ENCODE assay signal across 8 cellular contexts in the genomic region with DNA sequence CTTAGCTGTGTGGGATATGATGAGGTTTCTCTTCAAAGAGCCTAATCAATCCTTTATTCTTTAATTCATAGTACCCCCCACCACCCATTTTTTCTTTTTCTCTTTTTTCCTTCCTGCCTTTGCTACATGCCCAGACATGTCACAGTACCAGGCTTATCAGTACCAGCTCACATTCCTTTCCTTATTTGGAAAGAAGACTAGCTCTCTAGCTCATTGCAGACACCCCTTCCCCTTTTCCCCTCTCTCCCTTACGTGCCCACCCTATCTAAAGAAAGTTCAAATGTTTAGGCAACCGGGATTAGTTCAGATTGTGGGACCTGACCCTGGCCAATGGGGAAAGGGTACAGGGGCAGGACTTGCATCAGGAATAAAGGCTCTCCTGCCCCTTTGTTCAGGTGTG.
DNase-seq lines count a peak whose midpoint lies in the region; ATAC-seq and TF ChIP-seq lines count a peak whose summit lies in the region.
"Not testable (repeated sequence)": the region's sequence is repeated elsewhere in the genome, so short reads cannot be mapped to it uniquely, and the experiment has no call there.

No MANE protein-coding gene starts in this region.

- not testable (repeated sequence) for H3K79me2 ChIP-seq in mammary epithelial cell (ENCODE audit: insufficient read depth, low read length)

- POLR2A ChIA-PET in activated CD8-positive, alpha-beta T cell treated with anti-CD3 and anti-CD28 coated beads, Interleukin-2, amount 10 ng/mL, durations not matched to agents 7 days and 5 days (lab: Charles Lee), result not testable (repeated sequence)

- H3K9me3 Mint-ChIP-seq in activated CD8-positive, alpha-beta T cell treated with anti-CD3 and anti-CD28 coated beads, Interleukin-2, amount 10 ng/mL, durations not matched to agents 7 days and 5 days (ENCODE audit: insufficient read depth); nephron: not testable (repeated sequence)

- not testable (repeated sequence) for TF ChIP-seq CTCF in mammary epithelial cell (conservative IDR thresholded peaks at IDR 0.05 in 1 of 2, IDR thresholded peaks at IDR 0.05 in 1 of 2; ENCODE audit: extremely low read depth in 1 of 2, insufficient read depth in 1 of 2, low read depth in 1 of 2, low read length in 2 of 2); esophagus muscularis mucosa (IDR thresholded peaks at IDR 0.05); nephron (IDR thresholded peaks at IDR 0.05; ENCODE audit: unreplicated experiment in 3 of 3)

- dilution Hi-C loops in mammary epithelial cell (cut with HindIII; ENCODE audit: low sequenced_read_pairs), result not testable (repeated sequence)

- not testable (repeated sequence) for TF ChIP-seq EP300 in esophagus muscularis mucosa (IDR thresholded peaks at IDR 0.05)

- peak overlapping the region; percentile 10 for H3K27ac Mint-ChIP-seq in activated CD8-positive, alpha-beta T cell treated with anti-CD3 and anti-CD28 coated beads, Interleukin-2, amount 10 ng/mL, durations not matched to agents 7 days and 5 days
- peak overlapping the region in 2 of 3 experiments; percentile 20 to 53 for H3K27ac Mint-ChIP-seq in nephron

- CTCF ChIA-PET in activated CD8-positive, alpha-beta T cell treated with anti-CD3 and anti-CD28 coated beads, Interleukin-2, amount 10 ng/mL, durations not matched to agents 7 days and 5 days (lab: Charles Lee); mammary epithelial cell (lab: Charles Lee; ENCODE audit: low non-redundant PET): not testable (repeated sequence)

- DNase-seq in EH (ENCODE audit: low read depth) (peak; percentile 12), NCI-H146 (lab: John Stamatoyannopoulos, UW) (peak; percentile 85), esophagus muscularis mucosa (ENCODE audit: extremely low spot score) (peak; percentile 29), kidney glomerular epithelial cell (lab: John Stamatoyannopoulos, UW) (peak; percentile 40), renal cortical epithelial cell (ENCODE audit: low read depth) (peak; percentile 16)
- DNase-seq in activated CD8-positive, alpha-beta T cell treated with anti-CD3 and anti-CD28 coated beads, Interleukin-2, amount 10 ng/mL, durations not matched to agents 7 days and 5 days; mammary epithelial cell: not testable (repeated sequence)

- H3K36me3 ChIP-seq in mammary epithelial cell (ENCODE audit: insufficient read depth, low read length); esophagus muscularis mucosa: not testable (repeated sequence)

- H3K4me2 ChIP-seq in mammary epithelial cell (ENCODE audit: insufficient read depth, low read depth, low read length), result not testable (repeated sequence)

- not testable (repeated sequence) for H3K9me3 ChIP-seq in mammary epithelial cell (replicated peaks; ENCODE audit: insufficient read depth, low read length); esophagus muscularis mucosa

- H3K4me3 Mint-ChIP-seq in activated CD8-positive, alpha-beta T cell treated with anti-CD3 and anti-CD28 coated beads, Interleukin-2, amount 10 ng/mL, durations not matched to agents 7 days and 5 days; nephron: not testable (repeated sequence)

- not testable (repeated sequence) for H4K20me1 ChIP-seq in mammary epithelial cell (ENCODE audit: insufficient read depth, low read length)

- WGBS in mammary epithelial cell (ENCODE audit: low coverage, missing lambda C conversion rate), result 80% methylated on average over 2 of the region's 2 CpGs
- 79% methylated on average over 2 of the region's 2 CpGs for WGBS in esophagus muscularis mucosa

- BruUV-seq in mammary epithelial cell (replicated peaks; lab: Mats Ljungman, UMichigan), result not testable (repeated sequence)

- not testable (repeated sequence) for ATAC-seq in activated CD8-positive, alpha-beta T cell treated with anti-CD3 and anti-CD28 coated beads, Interleukin-2, amount 10 ng/mL, durations not matched to agents 7 days and 5 days

- not testable (repeated sequence) for H3K9ac ChIP-seq in mammary epithelial cell (ENCODE audit: insufficient read depth, low read length)

- not testable (repeated sequence) for H3K4me1 Mint-ChIP-seq in activated CD8-positive, alpha-beta T cell treated with anti-CD3 and anti-CD28 coated beads, Interleukin-2, amount 10 ng/mL, durations not matched to agents 7 days and 5 days (ENCODE audit: low read depth)
- H3K4me1 Mint-ChIP-seq in nephron, result peaks cover 38% of the 10 kb centered on the region

- not testable (repeated sequence) for H3K36me3 Mint-ChIP-seq in activated CD8-positive, alpha-beta T cell treated with anti-CD3 and anti-CD28 coated beads, Interleukin-2, amount 10 ng/mL, durations not matched to agents 7 days and 5 days (ENCODE audit: low read depth); nephron (ENCODE audit: low read depth)

- not testable (repeated sequence) for H3K27ac ChIP-seq in mammary epithelial cell (ENCODE audit: insufficient read depth, low read depth, low read length); esophagus muscularis mucosa (replicated peaks in 1 of 4)

- H3K4me1 ChIP-seq in mammary epithelial cell (ENCODE audit: insufficient read depth, low read length), result peaks cover 27% of the 10 kb centered on the region
- peaks cover 0 to 15% (median 8%) of the 10 kb centered on the region in 4 donors for H3K4me1 ChIP-seq in esophagus muscularis mucosa

- intact Hi-C loops in mammary epithelial cell (cut with micrococcal nuclease), result loop anchor here (1.0 kb wide), 1 partner anchor 44 kb away; no protein-coding TSS in a partner anchor
- intact Hi-C loops in esophagus muscularis mucosa (cut with DNase I), result not testable (repeated sequence)

- peak overlapping the region; percentile 66 for H2AFZ ChIP-seq in mammary epithelial cell (ENCODE audit: low read depth, low read length)

- not testable (repeated sequence) for TF ChIP-seq POLR2A in esophagus muscularis mucosa (IDR thresholded peaks at IDR 0.05; ENCODE audit: low read depth)

- not testable (repeated sequence) for H3K27me3 Mint-ChIP-seq in activated CD8-positive, alpha-beta T cell treated with anti-CD3 and anti-CD28 coated beads, Interleukin-2, amount 10 ng/mL, durations not matched to agents 7 days and 5 days (ENCODE audit: low read depth); nephron (ENCODE audit: low read depth)

- in situ Hi-C loops in mammary epithelial cell (cut with MboI; ENCODE audit: low sequenced_read_pairs in 2 of 2), result not testable (repeated sequence)

- H3K4me3 ChIP-seq in mammary epithelial cell (replicated peaks in 1 of 3; ENCODE audit: insufficient read depth in 1 of 3, low read depth in 2 of 3, low read length in 3 of 3); esophagus muscularis mucosa: not testable (repeated sequence)

- H3K27me3 ChIP-seq in mammary epithelial cell (ENCODE audit: insufficient read depth, low read length); esophagus muscularis mucosa: not testable (repeated sequence)
